ENCODE assay signal across 1 cellular context in the genomic region with DNA sequence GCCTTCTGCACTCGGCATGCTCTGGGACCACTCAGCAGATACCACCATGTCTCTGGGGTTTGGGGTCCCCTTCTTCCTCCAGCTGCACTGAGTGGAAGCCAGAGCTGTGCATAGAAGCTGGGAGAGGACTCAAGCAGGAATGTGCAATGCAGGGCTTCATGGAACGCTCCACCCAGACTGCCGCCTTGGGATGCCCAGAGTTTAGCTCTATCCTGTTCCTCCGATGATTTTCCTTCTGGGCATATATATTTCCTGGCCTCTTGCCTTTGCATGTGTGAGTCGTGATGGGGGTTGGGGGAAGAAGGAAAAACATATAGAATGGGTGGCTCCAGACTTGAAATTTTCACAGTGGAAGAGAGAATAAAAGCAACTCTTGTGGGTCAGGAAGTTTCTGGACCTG.
TF ChIP-seq lines count a peak whose summit lies in the region.

No MANE protein-coding gene starts in this region.

TF ChIP-seq in SK-N-SH treated with all-trans-retinoic acid at 6 μM for 48 hours, 23 proteins besides CTCF, POLR2A, EP300 and RAD21 (continued from another document):
- TF ChIP-seq RARB (CRISPR knock-in tag; IDR thresholded peaks at IDR 0.05) = no peak
- no peak for TF ChIP-seq ISL1 (CRISPR knock-in tag; IDR thresholded peaks at IDR 0.05)
- no peak for TF ChIP-seq TSHZ2 (CRISPR knock-in tag; IDR thresholded peaks at IDR 0.05)
- no peak for TF ChIP-seq ZC3H10 (CRISPR knock-in tag; IDR thresholded peaks at IDR 0.05)
- TF ChIP-seq, protein P1, sequence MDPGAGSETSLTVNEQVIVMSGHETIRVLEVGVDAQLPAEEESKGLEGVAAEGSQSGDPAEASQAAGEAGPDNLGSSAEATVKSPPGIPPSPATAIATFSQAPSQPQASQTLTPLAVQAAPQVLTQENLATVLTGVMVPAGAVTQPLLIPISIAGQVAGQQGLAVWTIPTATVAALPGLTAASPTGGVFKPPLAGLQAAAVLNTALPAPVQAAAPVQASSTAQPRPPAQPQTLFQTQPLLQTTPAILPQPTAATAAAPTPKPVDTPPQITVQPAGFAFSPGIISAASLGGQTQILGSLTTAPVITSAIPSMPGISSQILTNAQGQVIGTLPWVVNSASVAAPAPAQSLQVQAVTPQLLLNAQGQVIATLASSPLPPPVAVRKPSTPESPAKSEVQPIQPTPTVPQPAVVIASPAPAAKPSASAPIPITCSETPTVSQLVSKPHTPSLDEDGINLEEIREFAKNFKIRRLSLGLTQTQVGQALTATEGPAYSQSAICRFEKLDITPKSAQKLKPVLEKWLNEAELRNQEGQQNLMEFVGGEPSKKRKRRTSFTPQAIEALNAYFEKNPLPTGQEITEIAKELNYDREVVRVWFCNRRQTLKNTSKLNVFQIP (CRISPR knock-in tag; IDR thresholded peaks at IDR 0.05; ENCODE audit: borderline replicate concordance, low read depth) = no peak
- no peak for TF ChIP-seq ZNF8 (CRISPR knock-in tag; IDR thresholded peaks at IDR 0.05)
- no peak for TF ChIP-seq BACH2 (CRISPR knock-in tag; IDR thresholded peaks at IDR 0.05; ENCODE audit: borderline replicate concordance)
- TF ChIP-seq GLIS3 (CRISPR knock-in tag; IDR thresholded peaks at IDR 0.05) = no peak
